Comparison of ENCODE assay signal across 1 cellular context in genomic region chr5:133054697-133055471, GRCh38.
TF ChIP-seq lines count a peak whose summit lies in the region.

No MANE protein-coding gene starts in this region.

TF ChIP-seq in GM23338, 12 proteins besides CTCF, POLR2A, EP300 and RAD21:
- TF ChIP-seq ZNF462 (CRISPR knock-in tag; IDR thresholded peaks at IDR 0.05) (no peak), EZH2 (IDR thresholded peaks at IDR 0.05; ENCODE audit: low read depth, unreplicated experiment) (no peak), ZNF331 (CRISPR knock-in tag; IDR thresholded peaks at IDR 0.05; ENCODE audit: low read depth) (no peak), ETS1 (IDR thresholded peaks at IDR 0.05) (no peak)
